Comparison of ENCODE assay signal across 21 cellular contexts in genomic region chr1:213429642-213430041, GRCh38.
DNase-seq lines count a peak whose midpoint lies in the region; ATAC-seq, FAIRE-seq and TF ChIP-seq lines count a peak whose summit lies in the region.
"Had no signal": no experiment of that assay in that cellular context is flagged by ENCODE, and none has a peak within 500 bp of the region (broad histone marks: within the 10 kb centered on the region; RNA-seq: fewer than 3 reads in every experiment).

No MANE protein-coding gene starts in this region.

- no peaks in the 10 kb centered on the region for H3K36me3 ChIP-seq in SK-N-SH (replicated peaks in 1 of 2; ENCODE audit: control insufficient read depth in 1 of 2, insufficient read depth in 2 of 2, low read length in 1 of 2)
- H3K36me3 ChIP-seq: BE2C, BLaER1 had no signal

- H3K79me2 ChIP-seq in SK-N-SH (ENCODE audit: insufficient read depth) = no peaks in the 10 kb centered on the region

- ATAC-seq in HG03460 (IDR thresholded peaks at IDR 0.05; ENCODE audit: unreplicated experiment) = no peak

- no peak for TF ChIP-seq RAD21 in SK-N-SH (IDR thresholded peaks at IDR 0.05; ENCODE audit: low read length)

- no peaks in the 10 kb centered on the region for H3K9me3 ChIP-seq in SK-N-SH
- H3K9me3 ChIP-seq: BE2C had no signal

- no peaks in the 10 kb centered on the region for H4K20me1 ChIP-seq in SK-N-SH (ENCODE audit: insufficient read depth)
- H4K20me1 ChIP-seq: BLaER1 had no signal

- peak in 1 of 2 experiments; percentile 88; a peak in 2 of 4 replicates for TF ChIP-seq EP300 in SK-N-SH (IDR thresholded peaks at IDR 0.05; ENCODE audit: borderline replicate concordance in 1 of 2, low read depth in 1 of 2, low read length in 1 of 2)

- FAIRE-seq in D721Med (lab: Jason Lieb, UNC) = peak; percentile 71
- FAIRE-seq: A204.1, G401.6, GM12891, GM19239 had no signal

- H2AFZ ChIP-seq in SK-N-SH (ENCODE audit: low read depth) = no peak overlapping the region

- no peak overlapping the region for H3K9ac ChIP-seq in SK-N-SH
- H3K9ac ChIP-seq: BLaER1 had no signal

- CTCF ChIA-PET in SK-N-SH (lab: Yijun Ruan, JAX) = interaction anchor here (0.7 kb wide), 1 partner anchor 13 kb away, joined by 5 read pairs; no protein-coding TSS in a partner anchor

- H3K4me1 ChIP-seq in SK-N-SH (ENCODE audit: control insufficient read depth in 1 of 2, insufficient read depth in 2 of 2, low read depth in 1 of 2, low read length in 1 of 2) = peaks cover 0 to 11% of the 10 kb centered on the region in 2 experiments; a peak in 2 of 4 replicates
- H3K4me1 ChIP-seq: BLaER1 had no signal

- no peak overlapping the region; a peak in 1 of 4 replicates for H3K27ac ChIP-seq in SK-N-SH (ENCODE audit: low read depth in 2 of 2, low read length in 1 of 2)
- H3K27ac ChIP-seq: 22Rv1, BLaER1 had no signal

- POLR2A ChIA-PET in SK-N-SH (lab: Yijun Ruan, JAX) = no interaction called here

- no peaks in the 10 kb centered on the region for H3K9me2 ChIP-seq in SK-N-SH

- H3K4me3 ChIP-seq in SK-N-SH (ENCODE audit: low read depth in 2 of 2, low read length in 1 of 2) = no peak overlapping the region
- H3K4me3 ChIP-seq: BLaER1 had no signal

- no peak for TF ChIP-seq CTCF in D721Med (IDR thresholded peaks at IDR 0.05; ENCODE audit: insufficient read depth, missing control alignments)
- TF ChIP-seq CTCF in SK-N-SH (IDR thresholded peaks at IDR 0.05) = no peak

- no peaks in the 10 kb centered on the region for H3F3A ChIP-seq in SK-N-SH (replicated peaks; ENCODE audit: insufficient read depth)

- WGBS in SK-N-SH (ENCODE audit: low lambda C conversion rate) = 0% methylated on average over 1 of the region's 1 CpG

- H3K27me3 ChIP-seq in SK-N-SH (ENCODE audit: insufficient read depth) = no peaks in the 10 kb centered on the region
- H3K27me3 ChIP-seq: BE2C, BLaER1 had no signal

- DNase-seq in D721Med (ENCODE audit: insufficient read length, low spot score) (no peak), NCI-H524 treated with DMSO at 0.1 percent for 48 hours (lab: John Stamatoyannopoulos, UW) (peak; percentile 3), SK-N-SH (peak; percentile 50), NCI-H2029 treated with DMSO at 0.1 percent for 48 hours (lab: John Stamatoyannopoulos, UW) (no peak), OCI-M2 (lab: John Stamatoyannopoulos, UW; ENCODE audit: unreplicated experiment) (no peak)
- DNase-seq: ACHN; BE2C; C1 segment of cervical spinal cord; CD4-positive, alpha-beta memory T cell; CD4-positive, CD25-positive, alpha-beta regulatory T cell; CD8-positive, alpha-beta memory T cell; COR-L47; DMS79 treated with DMSO at 0.1 percent for 48 hours; GF-D8 had no signal

- no peak overlapping the region for H3K4me2 ChIP-seq in SK-N-SH
- H3K4me2 ChIP-seq: BLaER1 had no signal

TF ChIP-seq in SK-N-SH, 30 proteins besides CTCF, POLR2A, EP300 and RAD21:
- TF ChIP-seq SIN3A (IDR thresholded peaks at IDR 0.05; ENCODE audit: borderline replicate concordance, low read depth, low read length) = no peak
- peak; percentile 55 for TF ChIP-seq CHD2 (IDR thresholded peaks at IDR 0.05; ENCODE audit: low read length, partially characterized antibody)
- no peak for TF ChIP-seq JUND (IDR thresholded peaks at IDR 0.05)
- no peak for TF ChIP-seq NFIC (IDR thresholded peaks at IDR 0.05; ENCODE audit: borderline replicate concordance)
- no peak for TF ChIP-seq TCF12 (IDR thresholded peaks at IDR 0.05)
- TF ChIP-seq NRF1 (IDR thresholded peaks at IDR 0.05; ENCODE audit: low read depth, low read length) = no peak
- TF ChIP-seq ZBTB33 (IDR thresholded peaks at IDR 0.05; ENCODE audit: borderline replicate concordance, low read depth) = no peak
- no peak for TF ChIP-seq TAF1 (IDR thresholded peaks at IDR 0.05; ENCODE audit: borderline replicate concordance, low read depth, low read length)
- peak; percentile 91 for TF ChIP-seq GATA2 (CRISPR knock-in tag; IDR thresholded peaks at IDR 0.05)
- no peak for TF ChIP-seq GABPA (IDR thresholded peaks at IDR 0.05; ENCODE audit: low read depth)
- no peak for TF ChIP-seq FOXJ3 (CRISPR knock-in tag; IDR thresholded peaks at IDR 0.05)
- TF ChIP-seq MXI1 (IDR thresholded peaks at IDR 0.05; ENCODE audit: low read depth, low read length) = no peak
- no peak for TF ChIP-seq USF1 (IDR thresholded peaks at IDR 0.05; ENCODE audit: borderline replicate concordance, low read depth)
- TF ChIP-seq YY1 (IDR thresholded peaks at IDR 0.05; ENCODE audit: low read depth) = no peak
- peak; percentile 93 for TF ChIP-seq RCOR1 (IDR thresholded peaks at IDR 0.05; ENCODE audit: low read length)
- TF ChIP-seq TEAD4 (IDR thresholded peaks at IDR 0.05; ENCODE audit: borderline replicate concordance, insufficient read depth) = no peak
- no peak for TF ChIP-seq SMC3 (IDR thresholded peaks at IDR 0.05; ENCODE audit: low read depth, low read length)
- no peak for TF ChIP-seq ELF1 (IDR thresholded peaks at IDR 0.05)
- TF ChIP-seq IRF3 (IDR thresholded peaks at IDR 0.05; ENCODE audit: low read depth, low read length) = no peak

Comparison
In these comparisons a context has a peak if more than half of its experiments do, and no peak if none do; other contexts are left out.
1. DNase-seq: peak in NCI-H524 treated with DMSO at 0.1 percent for 48 hours (single experiment) and SK-N-SH (single experiment); none in D721Med (single experiment), NCI-H2029 treated with DMSO at 0.1 percent for 48 hours (single experiment) and OCI-M2 (single experiment).